ENCODE assay signal across 1 cellular context in the genomic region with DNA sequence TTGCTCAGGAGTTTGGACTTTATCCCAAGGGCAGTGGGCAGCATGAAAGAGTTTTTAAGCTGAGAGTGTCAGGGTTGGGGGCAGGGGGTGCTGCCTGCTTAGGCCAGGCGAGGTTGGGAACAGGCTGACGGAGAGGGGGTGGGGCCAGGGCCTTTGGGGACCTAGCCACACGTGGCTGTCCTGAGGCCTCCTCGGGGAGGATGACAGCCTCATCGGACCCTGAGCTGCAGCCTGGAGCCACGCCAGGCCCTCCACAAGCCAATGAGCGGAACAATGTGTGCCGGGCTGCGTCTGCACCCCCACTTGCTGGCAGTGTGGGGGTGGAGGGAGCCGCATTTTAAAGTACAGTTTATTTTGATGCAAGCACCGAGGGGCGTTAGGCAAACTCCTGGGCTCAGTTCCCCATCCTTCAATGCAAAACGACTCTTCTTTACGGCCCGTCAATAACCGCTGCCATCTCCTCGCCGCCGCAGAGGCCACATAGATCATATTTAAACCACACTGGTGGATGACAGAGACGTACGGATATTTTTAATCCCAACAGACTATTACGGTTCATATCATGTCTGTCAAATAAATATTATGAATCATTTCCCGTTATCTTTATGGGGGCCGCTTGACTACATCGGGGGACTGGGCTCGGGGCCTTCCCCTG.
TF ChIP-seq lines count a peak whose summit lies in the region.

No MANE protein-coding gene starts in this region.

TF ChIP-seq in HEK293, 187 proteins besides CTCF, POLR2A, EP300 and RAD21 (continued from another document):
- TF ChIP-seq REPIN1 (tag by site-specific recombination; IDR thresholded peaks at IDR 0.05; ENCODE audit: low read depth) = no peak
- no peak for TF ChIP-seq ZNF561 (tag by site-specific recombination; IDR thresholded peaks at IDR 0.05; ENCODE audit: borderline replicate concordance)
- no peak for TF ChIP-seq ZNF777 (tag by site-specific recombination; IDR thresholded peaks at IDR 0.05; ENCODE audit: borderline replicate concordance)
- TF ChIP-seq SP3 (tag by site-specific recombination; IDR thresholded peaks at IDR 0.05) = no peak
- no peak for TF ChIP-seq ZNF274 (IDR thresholded peaks at IDR 0.05; ENCODE audit: low read length)
- no peak for TF ChIP-seq ZNF274 (tag by site-specific recombination; IDR thresholded peaks at IDR 0.05; ENCODE audit: borderline replicate concordance)
- no peak for TF ChIP-seq ZNF366 (tag by site-specific recombination; conservative IDR thresholded peaks at IDR 0.05)
- TF ChIP-seq, protein P1, sequence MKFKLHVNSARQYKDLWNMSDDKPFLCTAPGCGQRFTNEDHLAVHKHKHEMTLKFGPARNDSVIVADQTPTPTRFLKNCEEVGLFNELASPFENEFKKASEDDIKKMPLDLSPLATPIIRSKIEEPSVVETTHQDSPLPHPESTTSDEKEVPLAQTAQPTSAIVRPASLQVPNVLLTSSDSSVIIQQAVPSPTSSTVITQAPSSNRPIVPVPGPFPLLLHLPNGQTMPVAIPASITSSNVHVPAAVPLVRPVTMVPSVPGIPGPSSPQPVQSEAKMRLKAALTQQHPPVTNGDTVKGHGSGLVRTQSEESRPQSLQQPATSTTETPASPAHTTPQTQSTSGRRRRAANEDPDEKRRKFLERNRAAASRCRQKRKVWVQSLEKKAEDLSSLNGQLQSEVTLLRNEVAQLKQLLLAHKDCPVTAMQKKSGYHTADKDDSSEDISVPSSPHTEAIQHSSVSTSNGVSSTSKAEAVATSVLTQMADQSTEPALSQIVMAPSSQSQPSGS (tag by site-specific recombination; IDR thresholded peaks at IDR 0.05; ENCODE audit: low read depth) = no peak
- TF ChIP-seq ZNF433 (tag by site-specific recombination; IDR thresholded peaks at IDR 0.05; ENCODE audit: low read depth) = no peak
- TF ChIP-seq HOXC10 (CRISPR knock-in tag; IDR thresholded peaks at IDR 0.05) = no peak
- TF ChIP-seq ZBTB8A (tag by site-specific recombination; IDR thresholded peaks at IDR 0.05) = 0 out of 2 replicates have a peak, but pooled peaks have one; percentile 17
- TF ChIP-seq, protein P2, sequence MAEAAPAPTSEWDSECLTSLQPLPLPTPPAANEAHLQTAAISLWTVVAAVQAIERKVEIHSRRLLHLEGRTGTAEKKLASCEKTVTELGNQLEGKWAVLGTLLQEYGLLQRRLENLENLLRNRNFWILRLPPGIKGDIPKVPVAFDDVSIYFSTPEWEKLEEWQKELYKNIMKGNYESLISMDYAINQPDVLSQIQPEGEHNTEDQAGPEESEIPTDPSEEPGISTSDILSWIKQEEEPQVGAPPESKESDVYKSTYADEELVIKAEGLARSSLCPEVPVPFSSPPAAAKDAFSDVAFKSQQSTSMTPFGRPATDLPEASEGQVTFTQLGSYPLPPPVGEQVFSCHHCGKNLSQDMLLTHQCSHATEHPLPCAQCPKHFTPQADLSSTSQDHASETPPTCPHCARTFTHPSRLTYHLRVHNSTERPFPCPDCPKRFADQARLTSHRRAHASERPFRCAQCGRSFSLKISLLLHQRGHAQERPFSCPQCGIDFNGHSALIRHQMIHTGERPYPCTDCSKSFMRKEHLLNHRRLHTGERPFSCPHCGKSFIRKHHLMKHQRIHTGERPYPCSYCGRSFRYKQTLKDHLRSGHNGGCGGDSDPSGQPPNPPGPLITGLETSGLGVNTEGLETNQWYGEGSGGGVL (tag by site-specific recombination; IDR thresholded peaks at IDR 0.05) = no peak
- TF ChIP-seq, protein P3, sequence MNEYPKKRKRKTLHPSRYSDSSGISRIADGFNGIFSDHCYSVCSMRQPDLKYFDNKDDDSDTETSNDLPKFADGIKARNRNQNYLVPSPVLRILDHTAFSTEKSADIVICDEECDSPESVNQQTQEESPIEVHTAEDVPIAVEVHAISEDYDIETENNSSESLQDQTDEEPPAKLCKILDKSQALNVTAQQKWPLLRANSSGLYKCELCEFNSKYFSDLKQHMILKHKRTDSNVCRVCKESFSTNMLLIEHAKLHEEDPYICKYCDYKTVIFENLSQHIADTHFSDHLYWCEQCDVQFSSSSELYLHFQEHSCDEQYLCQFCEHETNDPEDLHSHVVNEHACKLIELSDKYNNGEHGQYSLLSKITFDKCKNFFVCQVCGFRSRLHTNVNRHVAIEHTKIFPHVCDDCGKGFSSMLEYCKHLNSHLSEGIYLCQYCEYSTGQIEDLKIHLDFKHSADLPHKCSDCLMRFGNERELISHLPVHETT (tag by site-specific recombination; IDR thresholded peaks at IDR 0.05) = no peak
- no peak for TF ChIP-seq ZNF621 (tag by site-specific recombination; IDR thresholded peaks at IDR 0.05)
- peak; percentile 13; the same call in 1 of the 2 replicates for TF ChIP-seq ZFHX2 (tag by site-specific recombination; conservative IDR thresholded peaks at IDR 0.05)
